ENCODE assay signal across 26 cellular contexts in the genomic region with DNA sequence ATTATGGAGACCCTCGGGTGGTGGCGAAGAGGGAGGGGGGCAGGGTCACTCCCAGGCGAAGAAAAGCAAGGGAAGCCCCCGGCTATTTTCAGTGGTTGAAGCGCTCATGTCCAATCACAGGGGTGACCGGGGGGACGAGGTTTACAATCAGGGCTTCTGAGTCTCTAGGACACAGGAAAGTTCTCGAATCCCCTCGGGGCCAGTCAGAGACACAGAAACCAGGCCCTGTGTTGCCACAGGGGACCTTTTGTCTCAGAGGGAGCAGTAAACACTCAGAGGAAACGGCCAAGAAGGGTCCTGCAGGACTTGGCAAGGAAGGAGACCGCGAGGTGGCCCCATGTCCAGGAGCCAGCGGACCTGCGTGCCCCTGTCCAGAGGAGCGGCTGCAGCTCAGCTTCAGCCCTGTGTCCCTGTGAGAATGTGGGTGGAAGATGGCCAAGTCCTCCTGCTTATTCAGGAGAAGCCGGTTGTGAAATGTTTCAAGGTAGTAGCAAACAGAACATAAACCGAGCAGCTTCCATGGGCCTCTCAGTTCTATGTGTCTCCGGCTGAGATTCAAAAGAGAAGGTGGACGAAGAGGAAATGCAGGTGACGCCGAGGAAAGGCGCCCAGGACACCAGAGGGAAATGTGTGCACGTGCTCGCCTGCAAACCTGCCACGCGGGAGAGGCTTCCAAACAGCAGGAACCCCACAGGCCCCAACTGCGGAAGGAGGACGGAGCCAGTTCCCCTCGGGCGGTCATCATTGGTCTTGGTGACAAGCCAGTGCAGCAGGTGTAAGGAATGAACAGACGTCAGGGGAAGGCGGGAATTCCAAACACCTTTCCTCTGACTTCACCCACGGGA.
DNase-seq lines count a peak whose midpoint lies in the region; ATAC-seq, FAIRE-seq and TF ChIP-seq lines count a peak whose summit lies in the region.
"Had no signal": no experiment of that assay in that cellular context is flagged by ENCODE, and none has a peak within 500 bp of the region (broad histone marks: within the 10 kb centered on the region; RNA-seq: fewer than 3 reads in every experiment).

No MANE protein-coding gene starts in this region.

- no peak for TF ChIP-seq CTCF in CD14-positive monocyte (IDR thresholded peaks at IDR 0.05)
- TF ChIP-seq CTCF in H9 (conservative IDR thresholded peaks at IDR 0.05) = no peak
- no peak for TF ChIP-seq CTCF in H1 (IDR thresholded peaks at IDR 0.05; ENCODE audit: control extremely low read depth in 1 of 3, insufficient read depth in 1 of 3, low read depth in 1 of 3, low read length in 3 of 3)
- no peak for TF ChIP-seq CTCF in osteoblast (IDR thresholded peaks at IDR 0.05; ENCODE audit: extremely low read depth, low read depth, low read length)

- H3K4ac ChIP-seq in H9 (ENCODE audit: low read depth, low read length) (no peak overlapping the region), H1 (replicated peaks; ENCODE audit: insufficient read length, low read depth, low read length) (no peak overlapping the region)

- H3K56ac ChIP-seq in H9 (ENCODE audit: insufficient read length, low read depth, low read length) (no peak overlapping the region), H1 (replicated peaks; ENCODE audit: insufficient read length, low read depth, low read length) (no peak overlapping the region)

- TF ChIP-seq RAD21 in H1 (IDR thresholded peaks at IDR 0.05 in 1 of 2, conservative IDR thresholded peaks at IDR 0.05 in 1 of 2; ENCODE audit: low read depth in 2 of 2, low read length in 2 of 2) = no peak

- H3K18ac ChIP-seq in H9 (ENCODE audit: insufficient read length, low read depth, low read length) (no peak overlapping the region), H1 (ENCODE audit: extremely low read depth, low read length) (no peak overlapping the region)

- no peak for FAIRE-seq in H1 (lab: Jason Lieb, UNC)
- FAIRE-seq: A204.1, GM19239, RCC 7860 had no signal

- H3K9me3 ChIP-seq in H9 (ENCODE audit: control insufficient read depth, low read depth, low read length) (no peaks in the 10 kb centered on the region), H1 (ENCODE audit: insufficient read depth in 2 of 2, low read depth in 1 of 2, low read length in 1 of 2) (no peaks in the 10 kb centered on the region), osteoblast (ENCODE audit: low read depth, low read length) (peaks cover 5% of the 10 kb centered on the region)
- H3K9me3 ChIP-seq: Caco-2, SJCRH30 had no signal

- no CpG with 5 or more reads among the region's 33 CpGs for whole genome bisulfite sequencing in H9 (ENCODE audit: extremely low coverage, insufficient read length, low lambda C conversion rate)
- WGBS in H1 (ENCODE audit: extremely low coverage in 1 of 2, insufficient coverage in 1 of 2, insufficient read length in 1 of 2, insufficient replicate concordance in 2 of 2, low coverage in 1 of 2, low lambda C conversion rate in 2 of 2, missing lambda C conversion rate in 1 of 2), 2 experiments = 89% methylated on average over 29 of the region's 33 CpGs; no CpG with 5 or more reads in 1 of the 2 experiments

- POLR2A ChIA-PET in H1 (lab: Charles Lee; ENCODE audit: partially characterized antibody) = no interaction called here
- POLR2A ChIA-PET in activated CD4-positive, alpha-beta memory T cell treated with anti-CD3 and anti-CD28 coated beads for 36 hours (lab: Charles Lee) = no interaction called here

- H4K5ac ChIP-seq in H9 (ENCODE audit: insufficient read length, low read depth, low read length) (no peak overlapping the region), H1 (ENCODE audit: insufficient read length, low read depth, low read length) (no peak overlapping the region)

- CTCF ChIA-PET in H1 (lab: Charles Lee; ENCODE audit: partially characterized antibody) = no interaction called here
- CTCF ChIA-PET in activated CD4-positive, alpha-beta memory T cell treated with anti-CD3 and anti-CD28 coated beads for 36 hours (lab: Charles Lee) = no interaction called here

- H3K27ac ChIP-seq in H9 (ENCODE audit: insufficient read length, low read depth, low read length) (no peak overlapping the region), H1 (ENCODE audit: low read depth, low read length) (no peak overlapping the region), osteoblast (ENCODE audit: low read depth, low read length) (no peak overlapping the region)
- H3K27ac ChIP-seq: BLaER1 treated with 17β-estradiol and CSF1 and Interleukin-3, amounts not matched to agents 10 nM and 100 nM; SJCRH30 had no signal

- no peaks in the 10 kb centered on the region for H3K27me3 ChIP-seq in H9 (ENCODE audit: insufficient read depth, low read length)
- no peaks in the 10 kb centered on the region for H3K27me3 ChIP-seq in H1 (replicated peaks in 1 of 4; ENCODE audit: control insufficient read depth in 3 of 4, extremely low read depth in 1 of 4, insufficient read depth in 3 of 4, low read length in 3 of 4)
- no peaks in the 10 kb centered on the region for H3K27me3 ChIP-seq in osteoblast (ENCODE audit: insufficient read depth, low read length)
- H3K27me3 ChIP-seq: BLaER1 treated with 17β-estradiol and CSF1 and Interleukin-3, amounts not matched to agents 10 nM and 100 nM had no signal

- H3K23ac ChIP-seq in H9 (ENCODE audit: insufficient read length, low read depth, low read length) (no peak overlapping the region), H1 (ENCODE audit: insufficient read length) (no peak overlapping the region)

- H3K14ac ChIP-seq in H9 (ENCODE audit: insufficient read depth, low read length) (peak overlapping the region; percentile 44; the same call in 1 of the 2 replicates), H1 (ENCODE audit: insufficient read length) (no peak overlapping the region)

- H2BK20ac ChIP-seq in H9 (ENCODE audit: low read depth, low read length, poor library complexity, severe bottlenecking) (no peak overlapping the region), H1 (ENCODE audit: low read length) (no peak overlapping the region)

- H3K79me1 ChIP-seq in H9 (ENCODE audit: insufficient read depth, low read depth, low read length, poor library complexity, severe bottlenecking) (no peaks in the 10 kb centered on the region), H1 (ENCODE audit: low read depth, low read length) (no peaks in the 10 kb centered on the region)

- H3K4me1 ChIP-seq in H9 (ENCODE audit: insufficient read depth, low read length) (no peaks in the 10 kb centered on the region), H1 (replicated peaks in 1 of 4; ENCODE audit: control insufficient read depth in 3 of 4, insufficient read depth in 4 of 4, low read length in 3 of 4) (peaks cover 0 to 3% (median 0%) of the 10 kb centered on the region in 4 experiments; a peak in 1 of 7 replicates), osteoblast (ENCODE audit: insufficient read depth, low read length) (no peaks in the 10 kb centered on the region)
- H3K4me1 ChIP-seq: Caco-2, SJCRH30 had no signal

- no peak overlapping the region for H4K91ac ChIP-seq in H9 (ENCODE audit: insufficient read length, low read depth, low read length)
- H4K91ac ChIP-seq in H1 (replicated peaks; ENCODE audit: insufficient read length, low read length) = no peak overlapping the region

- H2BK12ac ChIP-seq in H9 (ENCODE audit: insufficient read length, low read depth, low read length) (no peak overlapping the region), H1 (ENCODE audit: low read depth, low read length) (no peak overlapping the region)

- H3K4me2 ChIP-seq in H9 (ENCODE audit: insufficient read depth, insufficient read length, low read length) = no peak overlapping the region
- H3K4me2 ChIP-seq in H1 (ENCODE audit: insufficient read depth in 1 of 2, low read depth in 2 of 2, low read length in 2 of 2) = no peak overlapping the region
- H3K4me2 ChIP-seq in osteoblast (ENCODE audit: insufficient read depth, low read length) = no peak overlapping the region

- peaks cover 0 to 12% (median 2%) of the 10 kb centered on the region in 7 donors for H3K9me3 Mint-ChIP-seq in CD14-positive monocyte
- H3K9me3 Mint-ChIP-seq in H9 = no peaks in the 10 kb centered on the region; a peak in 1 of 5 replicates
- H3K9me3 Mint-ChIP-seq in activated CD4-positive, alpha-beta memory T cell treated with anti-CD3 and anti-CD28 coated beads for 36 hours = no peaks in the 10 kb centered on the region

- H3T11ph ChIP-seq in H9 (ENCODE audit: low read length) = no peak overlapping the region

- no peak overlapping the region for H2AFZ ChIP-seq in H9 (ENCODE audit: low read length)
- no peak overlapping the region for H2AFZ ChIP-seq in H1 (ENCODE audit: low read length)
- H2AFZ ChIP-seq in osteoblast (ENCODE audit: low read length) = no peak overlapping the region

- H3K27me3 Mint-ChIP-seq in CD14-positive monocyte (ENCODE audit: low read depth in 3 of 3) (peaks cover 2 to 4% (median 2%) of the 10 kb centered on the region in 3 donors), H9 (ENCODE audit: low read depth) (peaks cover 20% of the 10 kb centered on the region)
- H3K27me3 Mint-ChIP-seq in activated CD4-positive, alpha-beta memory T cell treated with anti-CD3 and anti-CD28 coated beads for 36 hours = no peaks in the 10 kb centered on the region
- H3K27me3 Mint-ChIP-seq: CD4-positive, alpha-beta memory T cell had no signal

- no peak for ATAC-seq in HG03378 (IDR thresholded peaks at IDR 0.05; ENCODE audit: unreplicated experiment)
- ATAC-seq in HG03108 (IDR thresholded peaks at IDR 0.05; ENCODE audit: unreplicated experiment) = no peak
- ATAC-seq: Right ventricle myocardium inferior had no signal

- H3K79me2 ChIP-seq in H9 (ENCODE audit: insufficient read depth, low read length) (no peaks in the 10 kb centered on the region), H1 (ENCODE audit: control insufficient read depth in 1 of 2, insufficient read depth in 2 of 2, low read length in 2 of 2) (no peaks in the 10 kb centered on the region), osteoblast (ENCODE audit: insufficient read depth, low read length) (no peaks in the 10 kb centered on the region)

- H3K9ac ChIP-seq in H9 (ENCODE audit: extremely low read depth, insufficient read length, low read length) (no peak overlapping the region), H1 (replicated peaks in 1 of 4; ENCODE audit: extremely low read depth in 1 of 4, low read depth in 3 of 4, low read length in 3 of 4) (no peak overlapping the region)
- H3K9ac ChIP-seq: BLaER1 treated with 17β-estradiol and CSF1 and Interleukin-3, amounts not matched to agents 10 nM and 100 nM had no signal

- H2AK5ac ChIP-seq in H9 (ENCODE audit: insufficient read length, low read length) (no peak overlapping the region), H1 (ENCODE audit: low read depth, low read length) (no peak overlapping the region)

- H3K4me3 Mint-ChIP-seq in CD14-positive monocyte (no peak overlapping the region), H9 (no peak overlapping the region)
- no peak overlapping the region for H3K4me3 Mint-ChIP-seq in activated CD4-positive, alpha-beta memory T cell treated with anti-CD3 and anti-CD28 coated beads for 36 hours
- H3K4me3 Mint-ChIP-seq: CD4-positive, alpha-beta memory T cell had no signal

- intact Hi-C loops in CD14-positive monocyte (cut with micrococcal nuclease) = no loop called here
- intact Hi-C loops in activated CD4-positive, alpha-beta memory T cell treated with anti-CD3 and anti-CD28 coated beads for 36 hours (cut with micrococcal nuclease) = no loop called here

- H3K27ac Mint-ChIP-seq in CD14-positive monocyte = no peak overlapping the region
- no peak overlapping the region for H3K27ac Mint-ChIP-seq in H9
- H3K27ac Mint-ChIP-seq in activated CD4-positive, alpha-beta memory T cell treated with anti-CD3 and anti-CD28 coated beads for 36 hours = no peak overlapping the region
- H3K27ac Mint-ChIP-seq: CD4-positive, alpha-beta memory T cell had no signal

- H2BK15ac ChIP-seq in H9 (ENCODE audit: low read depth, low read length) (no peak overlapping the region), H1 (ENCODE audit: low read length) (no peak overlapping the region; the same call in 1 of the 2 replicates)

- no peak overlapping the region for H2BK120ac ChIP-seq in H9 (ENCODE audit: low read depth, low read length, poor library complexity, severe bottlenecking)
- no peak overlapping the region for H2BK120ac ChIP-seq in H1 (replicated peaks; ENCODE audit: low read depth, low read length)

- H3K36me3 ChIP-seq in H1 (ENCODE audit: control insufficient read depth in 2 of 4, insufficient read depth in 4 of 4, low read length in 3 of 4) (no peaks in the 10 kb centered on the region), osteoblast (ENCODE audit: insufficient read depth, low read length) (no peaks in the 10 kb centered on the region)
- H3K36me3 ChIP-seq: BLaER1 treated with 17β-estradiol and CSF1 and Interleukin-3, amounts not matched to agents 10 nM and 100 nM; SJCRH30 had no signal

- H3K23me2 ChIP-seq in H9 (ENCODE audit: insufficient read length, low read depth, low read length, poor library complexity, severe bottlenecking) (no peaks in the 10 kb centered on the region), H1 (ENCODE audit: low read depth, low read length) (no peaks in the 10 kb centered on the region; the same call in 1 of the 2 replicates)

- no peaks in the 10 kb centered on the region for H4K20me1 ChIP-seq in H9 (ENCODE audit: control insufficient read depth, insufficient read depth, insufficient read length)
- H4K20me1 ChIP-seq in H1 (replicated peaks in 1 of 2; ENCODE audit: control insufficient read depth in 1 of 2, insufficient read depth in 2 of 2, low read length in 2 of 2) = no peaks in the 10 kb centered on the region
- H4K20me1 ChIP-seq in osteoblast (ENCODE audit: insufficient read depth, low read length) = no peaks in the 10 kb centered on the region
- H4K20me1 ChIP-seq: BLaER1 treated with 17β-estradiol and CSF1 and Interleukin-3, amounts not matched to agents 10 nM and 100 nM had no signal

- H3K4me1 Mint-ChIP-seq in CD14-positive monocyte (peaks cover 30% of the 10 kb centered on the region), H9 (peaks cover 19 to 25% of the 10 kb centered on the region in 2 experiments)
- no peaks in the 10 kb centered on the region for H3K4me1 Mint-ChIP-seq in activated CD4-positive, alpha-beta memory T cell treated with anti-CD3 and anti-CD28 coated beads for 36 hours (ENCODE audit: low read depth)
- H3K4me1 Mint-ChIP-seq: CD4-positive, alpha-beta memory T cell had no signal

- H3K4me3 ChIP-seq in H1 (ENCODE audit: extremely low read depth in 1 of 4, insufficient read depth in 2 of 4, low read depth in 3 of 4, low read length in 4 of 4) (no peak overlapping the region), osteoblast (ENCODE audit: insufficient read depth, low read length) (no peak overlapping the region)
- H3K4me3 ChIP-seq: BLaER1 treated with 17β-estradiol and CSF1 and Interleukin-3, amounts not matched to agents 10 nM and 100 nM; SJCRH30 had no signal

- no peak overlapping the region for H4K8ac ChIP-seq in H9 (replicated peaks; ENCODE audit: insufficient read length, low read depth, low read length)
- no peak overlapping the region for H4K8ac ChIP-seq in H1 (ENCODE audit: extremely low read depth, insufficient read depth, low read length)

- H3K36me3 Mint-ChIP-seq in CD14-positive monocyte (peaks cover 3 to 9% of the 10 kb centered on the region in 2 donors), H9 (ENCODE audit: insufficient read depth in 1 of 3, low read depth in 3 of 3) (no peaks in the 10 kb centered on the region)
- no peaks in the 10 kb centered on the region for H3K36me3 Mint-ChIP-seq in activated CD4-positive, alpha-beta memory T cell treated with anti-CD3 and anti-CD28 coated beads for 36 hours
- H3K36me3 Mint-ChIP-seq: CD4-positive, alpha-beta memory T cell had no signal

- H2BK5ac ChIP-seq in H9 (ENCODE audit: insufficient read length, low read length) (no peak overlapping the region), H1 (ENCODE audit: low read depth, low read length) (no peak overlapping the region)

- DNase-seq in CD14-positive monocyte (ENCODE audit: low spot score) (peak; percentile 36), H9 (no peak), H1 (ENCODE audit: low read depth in 1 of 2, low spot score in 2 of 2) (no peak), osteoblast (ENCODE audit: insufficient read length, low spot score, missing footprints) (peak; percentile 74)
- no peak for DNase-seq in activated CD4-positive, alpha-beta memory T cell treated with anti-CD3 and anti-CD28 coated beads for 36 hours
- DNase-seq: Caco-2; CD4-positive, alpha-beta memory T cell; DMS79; EL; H7; NCI-H1048; NCI-H1417; NCI-H1694; NCI-H2029 treated with DMSO at 0.1 percent for 48 hours; NCI-H2171; NCI-H226; NCI-H510A; NCI-H774; SJCRH30 had no signal

- TF ChIP-seq EP300 in H1 (IDR thresholded peaks at IDR 0.05; ENCODE audit: borderline replicate concordance in 1 of 2, low read depth in 2 of 2, low read length in 2 of 2) = no peak

- no peak for TF ChIP-seq POLR2A in H1 (IDR thresholded peaks at IDR 0.05; ENCODE audit: control extremely low read depth in 1 of 2, low read depth in 2 of 2, low read length in 2 of 2)

Comparison
In these comparisons a context has a peak if more than half of its experiments do, and no peak if none do; other contexts are left out.
1. DNase-seq: peak in CD14-positive monocyte (single experiment) and osteoblast (single experiment); none in H9 (single experiment), H1 (0 of 2) and activated CD4-positive, alpha-beta memory T cell treated with anti-CD3 and anti-CD28 coated beads for 36 hours (single experiment).